9 cellular contexts compared by ENCODE assay signal in genomic region chr9:5608298-5609254, GRCh38. TPM values are rescaled to one million over a fixed set of nuclear protein-coding genes. Genes with fewer than 3 reads are reported as not detected.
DNase-seq lines count a peak whose midpoint lies in the region; ATAC-seq and TF ChIP-seq lines count a peak whose summit lies in the region.
"Had no signal": no experiment of that assay in that cellular context is flagged by ENCODE, and none has a peak within 500 bp of the region (broad histone marks: within the 10 kb centered on the region; RNA-seq: fewer than 3 reads in every experiment).

No MANE protein-coding gene starts in this region.

- no peaks in the 10 kb centered on the region for H3K36me3 ChIP-seq in transverse colon
- H3K36me3 ChIP-seq: SJSA1 had no signal

- peak overlapping the region in 3 of 4 donors; percentile 6 to 23 (median 18) for H3K4me3 ChIP-seq in transverse colon
- H3K4me3 ChIP-seq: SJSA1 had no signal

- no peak for TF ChIP-seq EP300 in transverse colon (IDR thresholded peaks at IDR 0.05; ENCODE audit: low read depth)

- ATAC-seq in HG02759 (IDR thresholded peaks at IDR 0.05; ENCODE audit: unreplicated experiment) = peak; percentile 79
- ATAC-seq in HG03378 (IDR thresholded peaks at IDR 0.05; ENCODE audit: unreplicated experiment) = no peak

- no peaks in the 10 kb centered on the region for H3K9me3 ChIP-seq in transverse colon
- H3K9me3 ChIP-seq: SJSA1 had no signal

- intact Hi-C loops in transverse colon (cut with DNase I; ENCODE audit: low total_unique reads) = no loop called here

- TF ChIP-seq CTCF in GM13976 (IDR thresholded peaks at IDR 0.05; ENCODE audit: borderline replicate concordance, control extremely low read depth, extremely low read depth, insufficient read depth, missing control alignments) = peak; percentile 9
- TF ChIP-seq CTCF in transverse colon (IDR thresholded peaks at IDR 0.05) = no peak

- 49 to 62% methylated on average over 4 to 6 of the region's 6 CpGs for WGBS in transverse colon (ENCODE audit: low coverage in 1 of 2), 2 donors

- DNase-seq in GM13976 (ENCODE audit: low spot score) = no peak
- DNase-seq in UCSD-AML1 (lab: John Stamatoyannopoulos, UW; ENCODE audit: unreplicated experiment) = peak; percentile 26
- DNase-seq in kidney glomerular epithelial cell (lab: John Stamatoyannopoulos, UW) = peak; percentile 33
- no peak for DNase-seq in transverse colon
- DNase-seq in HuH-7.5 (ENCODE audit: low spot score) = no peak
- DNase-seq in stimulated activated naive CD4-positive, alpha-beta T cell treated with Interleukin-2 at 50 U/mL for 16 hours (lab: John Stamatoyannopoulos, UW) = no peak

- no peaks in the 10 kb centered on the region for H3K4me1 ChIP-seq in transverse colon
- H3K4me1 ChIP-seq: SJSA1 had no signal

- H3K27ac ChIP-seq in transverse colon = peak overlapping the region in 2 of 4 donors; percentile 23 to 40
- H3K27ac ChIP-seq: SJSA1 had no signal

- H3K27me3 ChIP-seq in transverse colon = no peaks in the 10 kb centered on the region
- H3K27me3 ChIP-seq: SJSA1 had no signal

- TF ChIP-seq POLR2A in transverse colon (IDR thresholded peaks at IDR 0.05) = no peak

- in situ Hi-C loops in GM13976 (cut with MboI; ENCODE audit: low sequenced_read_pairs, unreplicated experiment) (no loop called here), transverse colon (cut with MboI; ENCODE audit: low pct_ligation_motif_present in 1 of 4, low pct_unique_long_range_greater_than_20kb in 1 of 4, low sequenced_read_pairs in 3 of 4) (loop anchor here in 2 of 4 donors (25.0 kb wide), 2 partner anchors 171 to 621 kb away; partner anchors contain the start of genes JAK2 (in 2 of the 2) and PLGRKT (in 1 of the 2))

RNA-seq across cellular contexts. Expression of gene RIC1, which starts 20.3 kb away (rescaled TPM):
- total RNA-seq in transverse colon = 10 to 100 TPM; 22.5 to 93.9 (median 42.8) TPM

Comparison
In these comparisons a context has a peak if more than half of its experiments do, and no peak if none do; other contexts are left out.
1. DNase-seq: peak in UCSD-AML1 (single experiment) and kidney glomerular epithelial cell (single experiment); none in GM13976 (single experiment), transverse colon (single experiment), HuH-7.5 (single experiment) and stimulated activated naive CD4-positive, alpha-beta T cell treated with Interleukin-2 at 50 U/mL for 16 hours (single experiment).